In the genomic region with DNA sequence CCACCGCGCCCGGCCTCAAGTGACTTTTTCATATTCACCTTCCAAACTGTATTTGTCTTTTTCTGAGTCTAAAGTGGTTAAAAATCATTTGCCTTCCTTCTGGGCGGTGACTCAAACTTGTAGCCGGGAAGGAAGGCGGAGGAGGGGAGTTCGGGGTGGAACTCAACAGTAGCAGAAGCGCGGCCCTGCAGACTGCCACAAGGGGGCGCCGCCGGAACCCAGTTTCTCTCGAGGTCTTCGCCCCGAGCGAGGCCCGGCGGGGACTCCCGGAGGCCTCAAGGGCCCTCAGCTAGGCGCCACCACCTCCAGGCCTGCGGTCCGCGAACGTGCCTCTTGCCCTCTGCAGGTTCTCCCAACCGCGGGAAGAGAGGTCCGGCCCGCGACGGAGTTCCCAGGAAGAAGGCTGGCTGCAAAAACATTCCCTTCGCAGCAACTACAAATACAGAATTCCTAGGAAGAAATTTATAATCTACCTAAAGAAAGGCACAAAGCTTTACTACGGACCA, we compare ENCODE assay signal across 8 cellular contexts. TPM values are rescaled to one million over a fixed set of nuclear protein-coding genes. Genes with fewer than 3 reads are reported as not detected.
DNase-seq lines count a peak whose midpoint lies in the region; ATAC-seq and TF ChIP-seq lines count a peak whose summit lies in the region.

No MANE protein-coding gene starts in this region.

- no peaks in the 10 kb centered on the region for H3K9me2 ChIP-seq in PC-9 (ENCODE audit: insufficient read depth)

- H3K36me3 ChIP-seq in PC-9 (ENCODE audit: low read depth) (no peaks in the 10 kb centered on the region), fibroblast of lung (ENCODE audit: control insufficient read depth, insufficient read depth, low read length) (no peaks in the 10 kb centered on the region)

- no peaks in the 10 kb centered on the region for H3K79me2 ChIP-seq in PC-9 (ENCODE audit: low read depth)
- H3K79me2 ChIP-seq in fibroblast of lung (ENCODE audit: control insufficient read depth, insufficient read depth, low read length), result no peaks in the 10 kb centered on the region

- no peaks in the 10 kb centered on the region for H3K4me1 Mint-ChIP-seq in neural crest cell
- peaks cover 16% of the 10 kb centered on the region for H3K4me1 Mint-ChIP-seq in stimulated activated naive CD8-positive, alpha-beta T cell treated with anti-CD3 and anti-CD28 coated beads, Interleukin-15, amount 100 ng/mL, for 72 hours

- no peak overlapping the region for H3K27ac Mint-ChIP-seq in neural crest cell (ENCODE audit: unreplicated experiment)
- H3K27ac Mint-ChIP-seq in stimulated activated naive CD8-positive, alpha-beta T cell treated with anti-CD3 and anti-CD28 coated beads, Interleukin-15, amount 100 ng/mL, for 72 hours, result peak overlapping the region in 1 of 2 donors; percentile 61

- no peak overlapping the region for H3K9ac ChIP-seq in fibroblast of lung (ENCODE audit: insufficient read depth, low read length)

- H3K4me2 ChIP-seq in PC-9, result peak overlapping the region; percentile 63
- peak overlapping the region; percentile 17 for H3K4me2 ChIP-seq in fibroblast of lung (ENCODE audit: extremely low read depth, insufficient read depth, low read length)

- H3K27me3 ChIP-seq in PC-9 (ENCODE audit: insufficient read depth, low read depth) (peaks cover 13% of the 10 kb centered on the region; the same call in 1 of the 2 replicates), fibroblast of lung (ENCODE audit: control insufficient read depth, insufficient read depth, low read length) (peaks cover 8% of the 10 kb centered on the region)

- CTCF ChIA-PET in PC-9 (lab: Charles Lee), result no interaction called here

- H3K9me3 ChIP-seq in PC-9 (ENCODE audit: insufficient read depth, low read depth), result no peaks in the 10 kb centered on the region
- H3K9me3 ChIP-seq in fibroblast of lung (ENCODE audit: control insufficient read depth, insufficient read depth, low read depth, low read length), result no peaks in the 10 kb centered on the region

- DNase-seq in PC-9 (peak; percentile 60 to 80), fibroblast of lung (ENCODE audit: low read depth in 2 of 2) (peak; percentile 74 to 78), neural crest cell (ENCODE audit: low read depth, low spot score) (peak; percentile 97)
- DNase-seq in activated T-cell treated with anti-CD3 and anti-CD28 coated beads, Interleukin-2, amount 50 U/mL, for 48 hours, result peak; percentile 97
- peak; percentile 90 to 92 for DNase-seq in stimulated activated naive CD8-positive, alpha-beta T cell treated with anti-CD3 and anti-CD28 coated beads, Interleukin-15, amount 100 ng/mL, for 72 hours

- TF ChIP-seq CTCF in C4-2B (conservative IDR thresholded peaks at IDR 0.05), result peak; percentile 88
- TF ChIP-seq CTCF in PC-9 (conservative IDR thresholded peaks at IDR 0.05), result peak; percentile 81
- TF ChIP-seq CTCF in fibroblast of lung (conservative IDR thresholded peaks at IDR 0.05 in 1 of 2, IDR thresholded peaks at IDR 0.05 in 1 of 2; ENCODE audit: low read depth in 1 of 2, low read length in 2 of 2), result peak; percentile 67 to 83
- TF ChIP-seq CTCF in neural crest cell (conservative IDR thresholded peaks at IDR 0.05), result peak; percentile 97

- peaks cover 33% of the 10 kb centered on the region for H3K27me3 Mint-ChIP-seq in neural crest cell (ENCODE audit: low read depth)
- H3K27me3 Mint-ChIP-seq in stimulated activated naive CD8-positive, alpha-beta T cell treated with anti-CD3 and anti-CD28 coated beads, Interleukin-15, amount 100 ng/mL, for 72 hours, result peaks cover 52% of the 10 kb centered on the region

- H2AFZ ChIP-seq in PC-9, result peak overlapping the region; percentile 49; the same call in 1 of the 2 replicates
- H2AFZ ChIP-seq in fibroblast of lung (ENCODE audit: low read length), result peak overlapping the region; percentile 11

- H3K4me1 ChIP-seq in PC-9 (replicated peaks; ENCODE audit: insufficient read depth) (no peaks in the 10 kb centered on the region), fibroblast of lung (ENCODE audit: control insufficient read depth, extremely low read depth, insufficient read depth, low read length) (no peaks in the 10 kb centered on the region)

- H3F3A ChIP-seq in PC-9 (ENCODE audit: insufficient read depth, low read depth), result no peaks in the 10 kb centered on the region

- no peak overlapping the region for H3K4me3 Mint-ChIP-seq in neural crest cell
- H3K4me3 Mint-ChIP-seq in stimulated activated naive CD8-positive, alpha-beta T cell treated with anti-CD3 and anti-CD28 coated beads, Interleukin-15, amount 100 ng/mL, for 72 hours, result peak overlapping the region in 1 of 2 donors; percentile 46

- peaks cover 6% of the 10 kb centered on the region for H3K9me3 Mint-ChIP-seq in neural crest cell
- no peaks in the 10 kb centered on the region for H3K9me3 Mint-ChIP-seq in stimulated activated naive CD8-positive, alpha-beta T cell treated with anti-CD3 and anti-CD28 coated beads, Interleukin-15, amount 100 ng/mL, for 72 hours

- BruUV-seq in PC-9 (replicated peaks; lab: Mats Ljungman, UMichigan), result no TSS peak

- H4K20me1 ChIP-seq in PC-9 (ENCODE audit: insufficient read depth) (no peaks in the 10 kb centered on the region), fibroblast of lung (ENCODE audit: control insufficient read depth, extremely low read depth, insufficient read depth, low read length) (no peaks in the 10 kb centered on the region)

- H3K4me3 ChIP-seq in PC-9, result peak overlapping the region; percentile 3; the same call in 1 of the 2 replicates
- no peak overlapping the region for H3K4me3 ChIP-seq in fibroblast of lung (replicated peaks in 1 of 4; ENCODE audit: control extremely low read depth in 1 of 4, insufficient read depth in 1 of 4, low read depth in 3 of 4, low read length in 4 of 4)

- no peaks in the 10 kb centered on the region for H3K36me3 Mint-ChIP-seq in neural crest cell (ENCODE audit: low read depth)

- intact Hi-C loops in PC-9 (cut with micrococcal nuclease; ENCODE audit: unreplicated experiment), result loop anchor here (2.0 kb wide), 2 partner anchors 61 to 139 kb away; no protein-coding TSS in a partner anchor

- H3K27ac ChIP-seq in C4-2B (no peak overlapping the region), PC-9 (no peak overlapping the region), fibroblast of lung (ENCODE audit: insufficient read depth, low read length) (no peak overlapping the region)

- peak; percentile 89 for ATAC-seq in GM19025 (IDR thresholded peaks at IDR 0.05; ENCODE audit: low read depth, unreplicated experiment)
- peak; percentile 97 for ATAC-seq in HG03432 (IDR thresholded peaks at IDR 0.05; ENCODE audit: unreplicated experiment)
- ATAC-seq in stimulated activated naive CD8-positive, alpha-beta T cell treated with anti-CD3 and anti-CD28 coated beads, Interleukin-15, amount 100 ng/mL, for 72 hours, result peak; percentile 96

- POLR2A ChIA-PET in PC-9 (lab: Charles Lee; ENCODE audit: unreplicated experiment), result no interaction called here

RNA-seq across cellular contexts. Expression of a gene that starts 16.8 kb away (rescaled TPM):
- total RNA-seq in PC-9 (2021), result 76.0 and 96.4 TPM in 2 replicates
- 58.3 and 77.3 TPM in 2 replicates for total RNA-seq in fibroblast of lung
- 182 and 236 TPM in 2 replicates for polyA plus RNA-seq in fibroblast of lung
- polyA plus RNA-seq in fibroblast of lung (2012), result 122 and 182 TPM in 2 replicates
- 254 and 555 TPM in 2 replicates for polyA minus RNA-seq in fibroblast of lung (ENCODE audit: low replicate concordance)
- total RNA-seq in neural crest cell, result 106 TPM in 2 replicates
